ENCODE assay signal across 32 cellular contexts in the genomic region with DNA sequence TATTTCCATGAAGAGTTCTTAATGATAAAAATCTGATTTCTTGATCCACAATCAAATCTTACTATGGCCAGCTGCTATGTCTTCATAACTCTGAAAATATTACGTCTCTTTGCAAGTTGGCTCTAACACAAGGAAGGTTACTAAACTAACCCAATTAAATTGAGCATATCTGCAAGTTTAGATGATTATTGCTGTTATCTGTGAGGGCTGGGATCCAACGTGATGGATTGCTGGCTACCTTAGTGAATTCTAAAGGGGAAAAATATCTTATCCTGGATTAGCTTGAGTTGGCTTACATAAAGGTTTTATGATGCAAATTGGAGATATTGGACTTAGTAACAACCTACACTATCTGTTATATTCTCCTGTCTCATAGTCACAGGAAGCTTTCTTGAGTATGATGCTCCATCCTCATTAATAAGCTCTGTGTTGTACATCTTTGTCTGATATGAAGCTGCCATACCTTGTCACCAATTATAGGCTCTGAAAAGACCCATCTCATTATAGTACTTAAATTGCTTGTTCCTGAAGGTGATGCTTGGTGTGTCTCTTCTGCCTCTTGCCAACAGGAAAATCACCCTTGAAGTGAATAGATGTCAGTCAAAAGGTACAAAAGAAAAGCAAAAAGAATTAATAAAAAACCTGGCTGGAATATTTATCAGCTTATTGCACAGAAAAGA.
"Had no signal": no experiment of that assay in that cellular context is flagged by ENCODE, and none has a peak within 500 bp of the region (broad histone marks: within the 10 kb centered on the region; RNA-seq: fewer than 3 reads in every experiment).

No MANE protein-coding gene starts in this region.

- H3K4me3 ChIP-seq: adrenal gland, body of pancreas, cardiac muscle cell had no signal

- H3K9me3 ChIP-seq: adrenal gland, body of pancreas had no signal

- H3K27ac ChIP-seq: adrenal gland, body of pancreas, brain microvascular endothelial cell, cardiac muscle cell, VCaP had no signal

- H3K27me3 ChIP-seq: adrenal gland, body of pancreas, brain microvascular endothelial cell, cardiac muscle cell had no signal

- H3K4me1 ChIP-seq: adrenal gland, body of pancreas had no signal

- DNase-seq: activated B cell treated with CpG ODN at 0.5 μM for 24 hours; activated CD4-positive, alpha-beta memory T cell treated with anti-CD3 and anti-CD28 coated beads for 36 hours; activated CD4-positive, alpha-beta T cell treated with anti-CD3 and anti-CD28 coated beads for 4 hours; activated CD4-positive, alpha-beta T cell treated with anti-CD3 and anti-CD28 coated beads, Interleukin-2, amount 10 ng/mL, durations not matched to agents 24 days and 14 days; activated CD4-positive, alpha-beta T cell treated with anti-CD3 and anti-CD28 coated beads, Interleukin-2, amount 50 U/mL, for 1 hour; activated CD4-positive, alpha-beta T cell treated with anti-CD3 and anti-CD28 coated beads, Interleukin-2, amount 50 U/mL, for 4 hours; activated CD4-positive, CD25-positive, alpha-beta regulatory T cell treated with anti-CD3 and anti-CD28 coated beads, Interleukin-2, amount 50 U/mL, for 72 hours; activated CD8-positive, alpha-beta memory T cell treated with anti-CD3 and anti-CD28 coated beads, Interleukin-2, amount 50 U/mL, for 4 hours; activated CD8-positive, alpha-beta T cell treated with anti-CD3 and anti-CD28 coated beads for 36 hours; activated effector memory CD4-positive, alpha-beta T cell treated with anti-CD3 and anti-CD28 coated beads, Interleukin-2, amount 50 U/mL, for 16 hours; activated gamma-delta T cell treated with Interleukin-2 at 50 U/mL for 16 hours; activated naive CD4-positive, alpha-beta T cell; activated naive CD4-positive, alpha-beta T cell treated with anti-CD3 and anti-CD28 coated beads for 36 hours; activated naive CD4-positive, alpha-beta T cell treated with anti-CD3 and anti-CD28 coated beads, Interleukin-2, amount 50 U/mL, for 16 hours; activated naive CD8-positive, alpha-beta T cell treated with anti-CD3 and anti-CD28 coated beads for 36 hours; activated T-cell treated with anti-CD3 and anti-CD28 coated beads for 4 hours; activated T-cell treated with anti-CD3 and anti-CD28 coated beads, Interleukin-2, amount 50 U/mL, for 1 hour; activated T-cell treated with anti-CD3 and anti-CD28 coated beads, Interleukin-2, amount 50 U/mL, for 4 hours; activated T-cell treated with anti-CD3 and anti-CD28 coated beads, Interleukin-2, amount 50 U/mL, for 72 hours; adrenal gland; amniotic stem cell; aorta; body of pancreas; brain microvascular endothelial cell; caudate nucleus; cerebellar nuclear complex; T-helper 2 cell; T-helper 9 cell had no signal

- H3K36me3 ChIP-seq: adrenal gland, brain microvascular endothelial cell, cardiac muscle cell had no signal

- ATAC-seq: activated CD8-positive, alpha-beta T cell treated with anti-CD3 and anti-CD28 coated beads for 36 hours; activated naive CD4-positive, alpha-beta T cell treated with anti-CD3 and anti-CD28 coated beads, Interleukin-2, amount 50 U/mL, for 72 hours; activated T-cell treated with anti-CD3 and anti-CD28 coated beads, Interleukin-2, amount 50 U/mL, for 4 hours; activated T-cell treated with anti-CD3 and anti-CD28 coated beads, Interleukin-2, amount 50 U/mL, for 72 hours; activated T-helper 17 cell treated with anti-CD3 and anti-CD28 coated beads, Interleukin-2, amount 50 U/mL, for 72 hours; body of pancreas had no signal
